ENCODE assay signal across 16 cellular contexts in genomic region chr11:46694095-46694494, GRCh38. TPM values are rescaled to one million over a fixed set of nuclear protein-coding genes. Genes with fewer than 3 reads are reported as not detected.
DNase-seq lines count a peak whose midpoint lies in the region; ATAC-seq and TF ChIP-seq lines count a peak whose summit lies in the region.
"Had no signal": no experiment of that assay in that cellular context is flagged by ENCODE, and none has a peak within 500 bp of the region (broad histone marks: within the 10 kb centered on the region; RNA-seq: fewer than 3 reads in every experiment).

No MANE protein-coding gene starts in this region.

- H3K27ac ChIP-seq in fibroblast of lung (ENCODE audit: insufficient read depth, low read length) (peak overlapping the region; percentile 66), spleen (peak overlapping the region in 7 of 8 donors; percentile 27 to 88 (median 67))
- H3K27ac ChIP-seq: left lung, parathyroid adenoma, SK-N-MC had no signal

- H3K27ac Mint-ChIP-seq in Caco-2 (ENCODE audit: unreplicated experiment) (peak overlapping the region; percentile 37), T-helper 17 cell (peak overlapping the region; percentile 56)
- H3K27ac Mint-ChIP-seq: GM23338 had no signal

- WGBS in spleen, 5 donors: 81 to 89% (median 85%) methylated on average over 6 of the region's 6 CpGs

- no peaks in the 10 kb centered on the region for H3K27me3 Mint-ChIP-seq in Caco-2 (ENCODE audit: insufficient read depth, unreplicated experiment)
- no peaks in the 10 kb centered on the region for H3K27me3 Mint-ChIP-seq in T-helper 17 cell

- peaks cover 22% of the 10 kb centered on the region for H3K79me2 ChIP-seq in fibroblast of lung (ENCODE audit: control insufficient read depth, insufficient read depth, low read length)
- H3K79me2 ChIP-seq: parathyroid adenoma had no signal

- H3K4me3 ChIP-seq in Caco-2 (ENCODE audit: low read depth, low read length): no peak overlapping the region
- no peak overlapping the region for H3K4me3 ChIP-seq in fibroblast of lung (replicated peaks in 1 of 4; ENCODE audit: control extremely low read depth in 1 of 4, insufficient read depth in 1 of 4, low read depth in 3 of 4, low read length in 4 of 4)
- no peak overlapping the region for H3K4me3 ChIP-seq in spleen
- H3K4me3 ChIP-seq: GM23338, left lung, SK-N-MC had no signal

- TF ChIP-seq CTCF in Caco-2 (IDR thresholded peaks at IDR 0.05; ENCODE audit: insufficient read depth in 1 of 2, low read depth in 1 of 2, low read length in 1 of 2, severe bottlenecking in 1 of 2, unreplicated experiment in 1 of 2) (no peak), fibroblast of lung (conservative IDR thresholded peaks at IDR 0.05 in 1 of 2, IDR thresholded peaks at IDR 0.05 in 1 of 2; ENCODE audit: low read depth in 1 of 2, low read length in 2 of 2) (no peak), spleen (IDR thresholded peaks at IDR 0.05 in 8 of 11, conservative IDR thresholded peaks at IDR 0.05 in 3 of 11) (no peak)

- H3K9me3 ChIP-seq in Caco-2 (no peaks in the 10 kb centered on the region), T-helper 17 cell (ENCODE audit: control insufficient read depth, low read length, poor library complexity, severe bottlenecking) (no peaks in the 10 kb centered on the region), fibroblast of lung (ENCODE audit: control insufficient read depth, insufficient read depth, low read depth, low read length) (no peaks in the 10 kb centered on the region), spleen (no peaks in the 10 kb centered on the region)
- H3K9me3 ChIP-seq: left lung had no signal

- peaks cover 27% of the 10 kb centered on the region for H3K36me3 Mint-ChIP-seq in Caco-2 (ENCODE audit: insufficient read depth, unreplicated experiment)
- no peaks in the 10 kb centered on the region for H3K36me3 Mint-ChIP-seq in T-helper 17 cell (ENCODE audit: low read depth)

- no peaks in the 10 kb centered on the region for H4K20me1 ChIP-seq in fibroblast of lung (ENCODE audit: control insufficient read depth, extremely low read depth, insufficient read depth, low read length)

- H3K4me1 ChIP-seq in Caco-2: no peaks in the 10 kb centered on the region; the same call in none of the 2 replicates
- peaks cover 12% of the 10 kb centered on the region for H3K4me1 ChIP-seq in fibroblast of lung (ENCODE audit: control insufficient read depth, extremely low read depth, insufficient read depth, low read length)
- H3K4me1 ChIP-seq in spleen: peaks cover 11 to 62% (median 38%) of the 10 kb centered on the region in 6 donors
- H3K4me1 ChIP-seq: parathyroid adenoma had no signal

- CTCF ChIA-PET in Caco-2 (lab: Charles Lee): no interaction called here

- no TSS peak for BruUV-seq in Caco-2 (replicated peaks; lab: Mats Ljungman, UMichigan)

- no peak overlapping the region for H2AFZ ChIP-seq in fibroblast of lung (ENCODE audit: low read length)
- H2AFZ ChIP-seq: GM23338, parathyroid adenoma had no signal

- POLR2A ChIA-PET in Caco-2 (lab: Charles Lee): no interaction called here

- no peak for ATAC-seq in T-helper 17 cell
- ATAC-seq: GM23338, left lung had no signal

- H3K27me3 ChIP-seq in Caco-2 (replicated peaks; ENCODE audit: control insufficient read depth, insufficient read depth, low read length) (no peaks in the 10 kb centered on the region), fibroblast of lung (ENCODE audit: control insufficient read depth, insufficient read depth, low read length) (no peaks in the 10 kb centered on the region), spleen (replicated peaks in 1 of 7) (no peaks in the 10 kb centered on the region)
- H3K27me3 ChIP-seq: left lung had no signal

- H3K36me3 ChIP-seq in Caco-2 (ENCODE audit: control insufficient read depth, insufficient read depth, low read length) (peaks cover 6% of the 10 kb centered on the region), fibroblast of lung (ENCODE audit: control insufficient read depth, insufficient read depth, low read length) (peaks cover 24% of the 10 kb centered on the region), spleen (peaks cover 12 to 83% (median 68%) of the 10 kb centered on the region in 6 donors)

- no peak for DNase-seq in Caco-2
- no peak for DNase-seq in T-helper 17 cell
- no peak for DNase-seq in fibroblast of lung (ENCODE audit: low read depth in 2 of 2)
- no peak for DNase-seq in spleen
- no peak for DNase-seq in activated CD4-positive, CD25-positive, alpha-beta regulatory T cell treated with anti-CD3 and anti-CD28 coated beads, Interleukin-2, amount 50 U/mL, for 72 hours
- no peak for DNase-seq in stimulated activated CD4-positive, alpha-beta T cell treated with anti-CD3 and anti-CD28 coated beads, Interleukin-1b, Interleukin-23, amount 100 ng/mL, for 48 hours
- no peak for DNase-seq in SW480 (ENCODE audit: low spot score)
- DNase-seq in NCI-H1436 treated with DMSO at 0.1 percent for 48 hours (lab: John Stamatoyannopoulos, UW): no peak
- DNase-seq: effector CD8-positive, alpha-beta T cell; left lung; NCI-H2171; stimulated activated CD4-positive, alpha-beta T cell treated with anti-CD3 and anti-CD28 coated beads, Interleukin-4, amount 100 ng/mL, for 1 hour; stimulated activated naive CD4-positive, alpha-beta T cell treated with Interleukin-2 at 50 U/mL for 16 hours had no signal

- no peak for TF ChIP-seq POLR2A in spleen (IDR thresholded peaks at IDR 0.05)

- no peaks in the 10 kb centered on the region for H3K9me3 Mint-ChIP-seq in Caco-2 (ENCODE audit: unreplicated experiment)
- H3K9me3 Mint-ChIP-seq: GM23338 had no signal

- intact Hi-C loops in Caco-2 (cut with micrococcal nuclease; ENCODE audit: unreplicated experiment) (no loop called here), spleen (cut with DNase I; ENCODE audit: low total_unique reads) (no loop called here)

- H3K4me3 Mint-ChIP-seq in Caco-2 (ENCODE audit: unreplicated experiment) (no peak overlapping the region), T-helper 17 cell (no peak overlapping the region)
- H3K4me3 Mint-ChIP-seq: GM23338 had no signal

- H3K4me1 Mint-ChIP-seq in Caco-2 (ENCODE audit: low read depth, unreplicated experiment): no peaks in the 10 kb centered on the region
- peaks cover 20% of the 10 kb centered on the region for H3K4me1 Mint-ChIP-seq in T-helper 17 cell

- no peak overlapping the region for H3K9ac ChIP-seq in fibroblast of lung (ENCODE audit: insufficient read depth, low read length)
- H3K9ac ChIP-seq: parathyroid adenoma had no signal

- H3K4me2 ChIP-seq in fibroblast of lung (ENCODE audit: extremely low read depth, insufficient read depth, low read length): no peak overlapping the region
- H3K4me2 ChIP-seq: GM23338 had no signal

RNA-seq across cellular contexts. Expression of gene ARHGAP1, which starts 6.3 kb away (rescaled TPM):
- total RNA-seq in Caco-2 (2022) (67.1 and 73.0 TPM in 2 replicates), T-helper 17 cell (10 to 100 TPM; 58.0 to 65.9 TPM), fibroblast of lung (28.8 and 38.0 TPM in 2 replicates), spleen (100 to 1,000 TPM in 2 of 7 donors, 10 to 100 TPM in 5; 62.5 to 137 (median 88.7) TPM)
- polyA plus RNA-seq in fibroblast of lung (34.4 and 41.0 TPM in 2 replicates), spleen (10 to 100 TPM; 13.3 to 26.5 (median 15.5) TPM)
- polyA plus RNA-seq in fibroblast of lung (2012): 118 TPM in 2 replicates
- polyA minus RNA-seq in fibroblast of lung (ENCODE audit: low replicate concordance): 749 and 906 TPM in 2 replicates

RNA-seq across cellular contexts. Expression of gene ZNF408, which starts 6.7 kb away (rescaled TPM):
- total RNA-seq in Caco-2 (2022): 17.6 and 23.3 TPM in 2 replicates
- total RNA-seq in T-helper 17 cell: 10 to 100 TPM; 11.0 to 14.7 TPM
- total RNA-seq in fibroblast of lung: 6.9 and 7.9 TPM in 2 replicates
- polyA plus RNA-seq in fibroblast of lung: 4.2 and 5.9 TPM in 2 replicates
- 6.1 and 8.3 TPM in 2 replicates for polyA plus RNA-seq in fibroblast of lung (2012)
- polyA minus RNA-seq in fibroblast of lung (ENCODE audit: low replicate concordance): 6.3 and 12.7 TPM in 2 replicates
- 10 to 100 TPM in 5 of 7 donors, 1 to 10 TPM in 2; 6.9 to 17.4 (median 10.8) TPM for total RNA-seq in spleen
- 10 to 100 TPM in 1 of 3 donors, 1 to 10 TPM in 2; 4.7 to 10.2 (median 6.1) TPM for polyA plus RNA-seq in spleen

RNA-seq across cellular contexts. Expression of gene F2, which starts 24.9 kb away (rescaled TPM):
- total RNA-seq in Caco-2 (2022): 51.8 and 60.0 TPM in 2 replicates
- not detected for total RNA-seq in T-helper 17 cell
- not detected in 2 replicates for total RNA-seq in fibroblast of lung
- not detected in 2 replicates for polyA plus RNA-seq in fibroblast of lung
- not detected in 2 replicates for polyA plus RNA-seq in fibroblast of lung (2012)
- 0.31 TPM in 1 of 2 replicates, not detected in the other for polyA minus RNA-seq in fibroblast of lung (ENCODE audit: low replicate concordance)
- total RNA-seq in spleen: under 1 TPM in 2 of 7 donors, not detected in 5; 0.23 to 0.33 TPM
- polyA plus RNA-seq in spleen: under 1 TPM in 1 of 3 donors, not detected in 2; 0.03 TPM
- total RNA-seq: left lung had no signal
- polyA plus RNA-seq: GM23338 had no signal

Comparison
In these comparisons a context has a peak if more than half of its experiments do, and no peak if none do; other contexts are left out.
1. RNA of gene F2, which starts 24.9 kb away (total RNA-seq): 51.8 to 60.0 TPM in Caco-2; not detected in T-helper 17 cell, 0.23 to 0.33 TPM in spleen and not detected in fibroblast of lung; every median in the first group is over 10 times any median in the second.